Comparison of ENCODE assay signal across 2 cellular contexts in the genomic region with DNA sequence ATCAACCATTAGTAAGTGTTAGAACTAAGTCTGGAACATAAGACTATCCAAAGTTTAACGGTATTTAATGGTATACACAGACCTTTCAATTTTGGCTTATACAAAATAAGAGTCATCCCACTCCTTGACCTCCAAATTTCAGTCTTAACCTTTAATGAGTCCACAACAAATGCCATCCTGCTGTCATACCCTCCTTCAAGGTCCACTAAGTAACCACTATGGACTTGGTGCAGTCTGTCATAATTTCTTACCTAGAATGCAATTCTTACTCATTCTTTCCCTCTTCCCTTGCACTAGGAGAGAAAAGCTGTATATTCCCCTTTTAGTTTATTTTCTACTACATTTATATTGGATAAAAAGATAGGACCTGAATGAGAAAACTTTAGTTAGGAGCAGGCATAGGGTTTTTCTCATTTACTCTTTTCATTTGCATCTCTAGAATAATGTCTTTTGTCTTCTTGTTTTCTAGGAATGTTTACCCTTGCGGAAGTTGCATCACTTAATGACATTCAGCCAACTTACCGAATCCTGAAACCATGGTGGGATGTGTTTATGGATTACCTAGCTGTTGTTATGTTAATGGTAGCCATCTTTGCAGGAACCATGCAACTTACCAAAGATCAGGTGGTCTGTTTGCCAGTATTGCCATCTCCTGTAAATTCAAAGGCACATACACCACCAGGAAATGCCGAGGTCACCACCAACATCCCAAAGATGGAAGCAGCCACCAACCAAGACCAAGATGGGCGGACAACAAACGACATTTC.
TF ChIP-seq lines count a peak whose summit lies in the region.

No MANE protein-coding gene starts in this region.

TF ChIP-seq in H1, 55 proteins besides CTCF, POLR2A, EP300 and RAD21 (continued from another document and continues in another):
- TF ChIP-seq CBX5 (IDR thresholded peaks at IDR 0.05; ENCODE audit: low read depth, low read length) (no peak), GABPA (IDR thresholded peaks at IDR 0.05; ENCODE audit: borderline replicate concordance, insufficient read depth, low read length) (no peak), RBBP5 (IDR thresholded peaks at IDR 0.05; ENCODE audit: borderline replicate concordance, low read depth, low read length) (no peak), TAF1 (IDR thresholded peaks at IDR 0.05; ENCODE audit: low read depth, low read length) (no peak), KDM1A (IDR thresholded peaks at IDR 0.05; ENCODE audit: borderline replicate concordance, low read length) (no peak), SP4 (IDR thresholded peaks at IDR 0.05; ENCODE audit: low read length) (no peak), RXRA (IDR thresholded peaks at IDR 0.05; ENCODE audit: insufficient read depth, low read depth, low read length) (no peak), BACH1 (IDR thresholded peaks at IDR 0.05; ENCODE audit: low read length) (no peak), CHD1 (IDR thresholded peaks at IDR 0.05; ENCODE audit: low read depth, low read length) (no peak), TAF7 (optimal IDR thresholded peaks at IDR 0.05; ENCODE audit: borderline replicate concordance, low read depth, low read length) (no peak), JUN (IDR thresholded peaks at IDR 0.05; ENCODE audit: low read depth, low read length) (no peak), HDAC6 (IDR thresholded peaks at IDR 0.05; ENCODE audit: low read depth, low read length) (no peak), SIX5 (IDR thresholded peaks at IDR 0.05; ENCODE audit: low read depth, low read length) (no peak), CEBPB (IDR thresholded peaks at IDR 0.05; ENCODE audit: low read depth, low read length) (peak; percentile 94), CBX8 (IDR thresholded peaks at IDR 0.05; ENCODE audit: borderline replicate concordance, low read depth, low read length) (no peak), SP1 (IDR thresholded peaks at IDR 0.05; ENCODE audit: low read depth, low read length) (no peak)
- TF ChIP-seq, protein P1, sequence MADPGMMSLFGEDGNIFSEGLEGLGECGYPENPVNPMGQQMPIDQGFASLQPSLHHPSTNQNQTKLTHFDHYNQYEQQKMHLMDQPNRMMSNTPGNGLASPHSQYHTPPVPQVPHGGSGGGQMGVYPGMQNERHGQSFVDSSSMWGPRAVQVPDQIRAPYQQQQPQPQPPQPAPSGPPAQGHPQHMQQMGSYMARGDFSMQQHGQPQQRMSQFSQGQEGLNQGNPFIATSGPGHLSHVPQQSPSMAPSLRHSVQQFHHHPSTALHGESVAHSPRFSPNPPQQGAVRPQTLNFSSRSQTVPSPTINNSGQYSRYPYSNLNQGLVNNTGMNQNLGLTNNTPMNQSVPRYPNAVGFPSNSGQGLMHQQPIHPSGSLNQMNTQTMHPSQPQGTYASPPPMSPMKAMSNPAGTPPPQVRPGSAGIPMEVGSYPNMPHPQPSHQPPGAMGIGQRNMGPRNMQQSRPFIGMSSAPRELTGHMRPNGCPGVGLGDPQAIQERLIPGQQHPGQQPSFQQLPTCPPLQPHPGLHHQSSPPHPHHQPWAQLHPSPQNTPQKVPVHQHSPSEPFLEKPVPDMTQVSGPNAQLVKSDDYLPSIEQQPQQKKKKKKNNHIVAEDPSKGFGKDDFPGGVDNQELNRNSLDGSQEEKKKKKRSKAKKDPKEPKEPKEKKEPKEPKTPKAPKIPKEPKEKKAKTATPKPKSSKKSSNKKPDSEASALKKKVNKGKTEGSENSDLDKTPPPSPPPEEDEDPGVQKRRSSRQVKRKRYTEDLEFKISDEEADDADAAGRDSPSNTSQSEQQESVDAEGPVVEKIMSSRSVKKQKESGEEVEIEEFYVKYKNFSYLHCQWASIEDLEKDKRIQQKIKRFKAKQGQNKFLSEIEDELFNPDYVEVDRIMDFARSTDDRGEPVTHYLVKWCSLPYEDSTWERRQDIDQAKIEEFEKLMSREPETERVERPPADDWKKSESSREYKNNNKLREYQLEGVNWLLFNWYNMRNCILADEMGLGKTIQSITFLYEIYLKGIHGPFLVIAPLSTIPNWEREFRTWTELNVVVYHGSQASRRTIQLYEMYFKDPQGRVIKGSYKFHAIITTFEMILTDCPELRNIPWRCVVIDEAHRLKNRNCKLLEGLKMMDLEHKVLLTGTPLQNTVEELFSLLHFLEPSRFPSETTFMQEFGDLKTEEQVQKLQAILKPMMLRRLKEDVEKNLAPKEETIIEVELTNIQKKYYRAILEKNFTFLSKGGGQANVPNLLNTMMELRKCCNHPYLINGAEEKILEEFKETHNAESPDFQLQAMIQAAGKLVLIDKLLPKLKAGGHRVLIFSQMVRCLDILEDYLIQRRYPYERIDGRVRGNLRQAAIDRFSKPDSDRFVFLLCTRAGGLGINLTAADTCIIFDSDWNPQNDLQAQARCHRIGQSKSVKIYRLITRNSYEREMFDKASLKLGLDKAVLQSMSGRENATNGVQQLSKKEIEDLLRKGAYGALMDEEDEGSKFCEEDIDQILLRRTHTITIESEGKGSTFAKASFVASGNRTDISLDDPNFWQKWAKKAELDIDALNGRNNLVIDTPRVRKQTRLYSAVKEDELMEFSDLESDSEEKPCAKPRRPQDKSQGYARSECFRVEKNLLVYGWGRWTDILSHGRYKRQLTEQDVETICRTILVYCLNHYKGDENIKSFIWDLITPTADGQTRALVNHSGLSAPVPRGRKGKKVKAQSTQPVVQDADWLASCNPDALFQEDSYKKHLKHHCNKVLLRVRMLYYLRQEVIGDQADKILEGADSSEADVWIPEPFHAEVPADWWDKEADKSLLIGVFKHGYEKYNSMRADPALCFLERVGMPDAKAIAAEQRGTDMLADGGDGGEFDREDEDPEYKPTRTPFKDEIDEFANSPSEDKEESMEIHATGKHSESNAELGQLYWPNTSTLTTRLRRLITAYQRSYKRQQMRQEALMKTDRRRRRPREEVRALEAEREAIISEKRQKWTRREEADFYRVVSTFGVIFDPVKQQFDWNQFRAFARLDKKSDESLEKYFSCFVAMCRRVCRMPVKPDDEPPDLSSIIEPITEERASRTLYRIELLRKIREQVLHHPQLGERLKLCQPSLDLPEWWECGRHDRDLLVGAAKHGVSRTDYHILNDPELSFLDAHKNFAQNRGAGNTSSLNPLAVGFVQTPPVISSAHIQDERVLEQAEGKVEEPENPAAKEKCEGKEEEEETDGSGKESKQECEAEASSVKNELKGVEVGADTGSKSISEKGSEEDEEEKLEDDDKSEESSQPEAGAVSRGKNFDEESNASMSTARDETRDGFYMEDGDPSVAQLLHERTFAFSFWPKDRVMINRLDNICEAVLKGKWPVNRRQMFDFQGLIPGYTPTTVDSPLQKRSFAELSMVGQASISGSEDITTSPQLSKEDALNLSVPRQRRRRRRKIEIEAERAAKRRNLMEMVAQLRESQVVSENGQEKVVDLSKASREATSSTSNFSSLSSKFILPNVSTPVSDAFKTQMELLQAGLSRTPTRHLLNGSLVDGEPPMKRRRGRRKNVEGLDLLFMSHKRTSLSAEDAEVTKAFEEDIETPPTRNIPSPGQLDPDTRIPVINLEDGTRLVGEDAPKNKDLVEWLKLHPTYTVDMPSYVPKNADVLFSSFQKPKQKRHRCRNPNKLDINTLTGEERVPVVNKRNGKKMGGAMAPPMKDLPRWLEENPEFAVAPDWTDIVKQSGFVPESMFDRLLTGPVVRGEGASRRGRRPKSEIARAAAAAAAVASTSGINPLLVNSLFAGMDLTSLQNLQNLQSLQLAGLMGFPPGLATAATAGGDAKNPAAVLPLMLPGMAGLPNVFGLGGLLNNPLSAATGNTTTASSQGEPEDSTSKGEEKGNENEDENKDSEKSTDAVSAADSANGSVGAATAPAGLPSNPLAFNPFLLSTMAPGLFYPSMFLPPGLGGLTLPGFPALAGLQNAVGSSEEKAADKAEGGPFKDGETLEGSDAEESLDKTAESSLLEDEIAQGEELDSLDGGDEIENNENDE (IDR thresholded peaks at IDR 0.05; ENCODE audit: insufficient replicate concordance, low read length) = no peak

TF ChIP-seq in GM12891, 5 proteins besides CTCF, POLR2A, EP300 and RAD21 (continued from another document):
- no peak for TF ChIP-seq SPI1 (IDR thresholded peaks at IDR 0.05; ENCODE audit: low read depth, low read length)
